In genomic region chr12:3885179-3886094, GRCh38 we compare ENCODE assay signal across 8 cellular contexts. TPM values are rescaled to one million over a fixed set of nuclear protein-coding genes. Genes with fewer than 3 reads are reported as not detected.
DNase-seq lines count a peak whose midpoint lies in the region; ATAC-seq and TF ChIP-seq lines count a peak whose summit lies in the region.

No MANE protein-coding gene starts in this region.

- H3K9me3 ChIP-seq in gastrocnemius medialis = no peaks in the 10 kb centered on the region

- H3K4me1 ChIP-seq in gastrocnemius medialis = peaks cover 0 to 3% of the 10 kb centered on the region in 2 donors

- intact Hi-C loops in gastrocnemius medialis (cut with DNase I; ENCODE audit: low total_unique reads) = loop anchor here (1.0 kb wide), 2 partner anchors 152 to 392 kb away; no protein-coding TSS in a partner anchor

- TF ChIP-seq POLR2A in gastrocnemius medialis (IDR thresholded peaks at IDR 0.05) = no peak

- H3K36me3 ChIP-seq in GM06990 (ENCODE audit: control insufficient read depth, insufficient read depth, low read length) = no peaks in the 10 kb centered on the region
- no peaks in the 10 kb centered on the region for H3K36me3 ChIP-seq in gastrocnemius medialis

- ATAC-seq in gastrocnemius medialis (peak in 1 of 2 donors; percentile 30), GM18861 (IDR thresholded peaks at IDR 0.05; ENCODE audit: unreplicated experiment) (no peak), GM18870 (IDR thresholded peaks at IDR 0.05; ENCODE audit: unreplicated experiment) (no peak)

- no peaks in the 10 kb centered on the region; the same call in none of the 2 replicates for H3K27me3 ChIP-seq in GM06990 (replicated peaks; ENCODE audit: control insufficient read depth, insufficient read depth, low read length)
- peaks cover 0 to 12% (median 6%) of the 10 kb centered on the region in 3 donors for H3K27me3 ChIP-seq in gastrocnemius medialis

- H3K27ac ChIP-seq in angular gyrus (ENCODE audit: low read depth, low read length) (peak overlapping the region; percentile 46), gastrocnemius medialis (peak overlapping the region in 3 of 4 donors; percentile 36 to 43 (median 40))

- DNase-seq in AG10803 (ENCODE audit: low read depth) (peak; percentile 41), GM06990 (ENCODE audit: extremely low read depth, insufficient read length) (no peak), NCI-H748 (lab: John Stamatoyannopoulos, UW; ENCODE audit: unreplicated experiment) (peak; percentile 23), hippocampal formation (lab: John Stamatoyannopoulos, UW) (peak; percentile 13 to 70), gastrocnemius medialis (no peak)

- TF ChIP-seq CTCF in AG10803 (conservative IDR thresholded peaks at IDR 0.05; ENCODE audit: low read length) = peak; percentile 89
- peak; percentile 76 for TF ChIP-seq CTCF in GM06990 (IDR thresholded peaks at IDR 0.05; ENCODE audit: insufficient read depth, low read length, poor library complexity, severe bottlenecking)
- peak; percentile 65 to 80 (median 78) for TF ChIP-seq CTCF in gastrocnemius medialis (IDR thresholded peaks at IDR 0.05 in 4 of 5, conservative IDR thresholded peaks at IDR 0.05 in 1 of 5)

- H3K4me3 ChIP-seq in AG10803 (ENCODE audit: low read length) (peak overlapping the region; percentile 66), GM06990 (replicated peaks; ENCODE audit: low read depth, low read length) (no peak overlapping the region), gastrocnemius medialis (peak overlapping the region in 3 of 4 donors; percentile 11 to 31 (median 17))

- in situ Hi-C loops in gastrocnemius medialis (cut with MboI; ENCODE audit: low sequenced_read_pairs in 4 of 4) = loop anchor here (5.0 to 10.0 kb wide), 4 partner anchors 149 to 392 kb away; no protein-coding TSS in a partner anchor

RNA-seq across cellular contexts. Expression of gene PARP11, which starts 12.2 kb away (rescaled TPM):
- total RNA-seq in gastrocnemius medialis = 1 to 10 TPM in 2 of 4 donors, under 1 TPM in 2; 0.53 to 2.4 (median 1.2) TPM

Comparison
In these comparisons a context has a peak if more than half of its experiments do, and no peak if none do; other contexts are left out.
1. DNase-seq: peak in AG10803 (single experiment), NCI-H748 (single experiment) and hippocampal formation (2 of 2); none in GM06990 (single experiment) and gastrocnemius medialis (0 of 2).
2. Peak in every context shown above with its lines, with median percentiles within 50 percentile points of each other: CTCF ChIP-seq.